In genomic region chr5:10329808-10330481, GRCh38 we compare ENCODE assay signal across 11 cellular contexts. TPM values are rescaled to one million over a fixed set of nuclear protein-coding genes. Genes with fewer than 3 reads are reported as not detected.
DNase-seq lines count a peak whose midpoint lies in the region; ATAC-seq, FAIRE-seq and TF ChIP-seq lines count a peak whose summit lies in the region.
"Had no signal": no experiment of that assay in that cellular context is flagged by ENCODE, and none has a peak within 500 bp of the region (broad histone marks: within the 10 kb centered on the region; RNA-seq: fewer than 3 reads in every experiment).

No MANE protein-coding gene starts in this region.

- ATAC-seq in left ventricle myocardium superior (peak; percentile 50), esophagus mucosa (no peak), GM19328 (IDR thresholded peaks at IDR 0.05; ENCODE audit: unreplicated experiment) (no peak)

- no peak for TF ChIP-seq CTCF in ascending aorta (IDR thresholded peaks at IDR 0.05)

- DNase-seq in GM04504 (ENCODE audit: low read depth) = peak; percentile 88
- peak in 1 of 2 donors; percentile 77 for DNase-seq in ascending aorta (ENCODE audit: low spot score in 2 of 2)
- peak; percentile 67 for DNase-seq in left ventricle myocardium superior
- no peak for DNase-seq in SHP77 (lab: John Stamatoyannopoulos, UW)
- DNase-seq in GM19239 (ENCODE audit: insufficient read length, low spot score) = no peak
- DNase-seq: effector CD8-positive, alpha-beta T cell; NCI-H526 treated with DMSO at 0.1 percent for 48 hours; T-helper 9 cell had no signal

- no peak for FAIRE-seq in GM19239 (lab: Jason Lieb, UNC)

- H3K36me3 ChIP-seq in ascending aorta (no peaks in the 10 kb centered on the region), stomach smooth muscle (ENCODE audit: control insufficient read depth in 2 of 2, insufficient read depth in 2 of 2, low read length in 2 of 2) (no peaks in the 10 kb centered on the region)

- intact Hi-C loops in ascending aorta (cut with DNase I) (loop anchor here (10.0 kb wide), 1 partner anchor 1875 kb away; no protein-coding TSS in a partner anchor), left ventricle myocardium superior (cut with micrococcal nuclease) (no loop called here)

- H3K9me3 ChIP-seq in ascending aorta (no peaks in the 10 kb centered on the region), stomach smooth muscle (ENCODE audit: control insufficient read depth in 2 of 2, low read length in 2 of 2) (no peaks in the 10 kb centered on the region)

- H3K4me1 ChIP-seq in ascending aorta (peaks cover 0 to 33% of the 10 kb centered on the region in 2 donors), stomach smooth muscle (ENCODE audit: control insufficient read depth, insufficient read depth, low read length) (peaks cover 39% of the 10 kb centered on the region)

- no peak overlapping the region for H3K9ac ChIP-seq in stomach smooth muscle (ENCODE audit: low read length in 2 of 2)

- peak overlapping the region; percentile 70 to 72 for H3K27ac ChIP-seq in ascending aorta
- peak overlapping the region; percentile 66 for H3K27ac ChIP-seq in stomach smooth muscle (ENCODE audit: low read length)

- H3K4me3 ChIP-seq in ascending aorta (no peak overlapping the region), stomach smooth muscle (ENCODE audit: low read length in 2 of 2) (peak overlapping the region in 1 of 2 donors; percentile 44)

- H3K27me3 ChIP-seq in ascending aorta = no peaks in the 10 kb centered on the region
- H3K27me3 ChIP-seq in stomach smooth muscle (ENCODE audit: control insufficient read depth in 1 of 2, insufficient read depth in 2 of 2, low read length in 2 of 2) = no peaks in the 10 kb centered on the region

RNA-seq across cellular contexts. Expression of gene CMBL, which starts 22.2 kb away (rescaled TPM):
- 0.75 TPM for total RNA-seq in ascending aorta
- total RNA-seq in left ventricle myocardium superior = 48.6 TPM
- total RNA-seq in esophagus mucosa = 4.5 TPM

RNA-seq across cellular contexts. Expression of gene MARCHF6, which starts 23.6 kb away (rescaled TPM):
- 47.0 TPM for total RNA-seq in ascending aorta
- 165 TPM for total RNA-seq in left ventricle myocardium superior
- 50.6 TPM for total RNA-seq in esophagus mucosa

Comparison
In these comparisons a context has a peak if more than half of its experiments do, and no peak if none do; other contexts are left out.
1. DNase-seq: peak in GM04504 (single experiment) and left ventricle myocardium superior (single experiment); none in SHP77 (0 of 2) and GM19239 (single experiment).